Comparison of ENCODE assay signal across 10 cellular contexts in the genomic region with DNA sequence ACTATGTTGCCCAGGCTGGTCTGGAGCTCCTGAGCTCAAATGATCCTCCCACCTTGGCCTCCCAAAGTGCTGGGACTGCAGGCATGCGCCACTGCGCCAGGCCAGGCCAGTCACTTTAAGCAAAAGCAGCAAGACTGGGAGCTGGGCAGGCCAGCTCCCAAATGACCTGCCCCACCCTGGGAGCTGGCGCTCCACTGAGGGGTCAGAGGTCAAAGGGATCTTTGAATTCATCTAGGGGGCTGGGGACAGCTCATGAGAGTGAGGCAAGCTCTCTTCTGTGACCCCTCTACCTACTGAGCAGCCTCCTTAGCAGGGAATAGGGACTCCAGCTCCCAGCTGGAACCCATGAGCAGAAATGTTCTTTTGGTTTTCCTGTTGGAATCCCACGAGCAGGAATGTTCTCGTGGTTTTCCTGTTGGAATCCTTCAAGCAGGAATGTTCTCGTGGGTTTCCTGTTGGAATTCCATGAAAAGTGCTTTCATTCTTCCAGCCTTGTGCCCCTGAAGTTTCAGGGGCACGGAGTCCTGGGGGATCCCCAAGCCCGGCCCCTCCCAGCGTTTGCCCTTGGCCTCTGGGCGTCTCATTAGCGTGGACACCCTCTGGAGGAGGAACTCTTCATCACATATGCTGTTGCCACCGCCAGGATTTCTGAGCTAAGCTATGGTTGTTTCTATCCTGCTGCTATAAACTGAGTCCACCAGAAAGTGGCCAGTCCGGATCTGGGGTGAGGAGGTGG.
DNase-seq lines count a peak whose midpoint lies in the region; ATAC-seq lines count a peak whose summit lies in the region.
"Had no signal": no experiment of that assay in that cellular context is flagged by ENCODE, and none has a peak within 500 bp of the region (broad histone marks: within the 10 kb centered on the region; RNA-seq: fewer than 3 reads in every experiment).

No MANE protein-coding gene starts in this region.

- 58% methylated on average over 13 of the region's 13 CpGs for WGBS in right cardiac atrium

- H3K4me1 ChIP-seq in adipocyte (ENCODE audit: control insufficient read depth, insufficient read depth, low read length) = peaks cover 48% of the 10 kb centered on the region
- peaks cover 23% of the 10 kb centered on the region for H3K4me1 ChIP-seq in right cardiac atrium (ENCODE audit: control insufficient read depth, insufficient read depth, low read length)

- H3K36me3 ChIP-seq in adipocyte (ENCODE audit: control insufficient read depth, insufficient read depth, low read length, severe bottlenecking) = no peaks in the 10 kb centered on the region

- DNase-seq in Caki2 (ENCODE audit: low read depth) (peak; percentile 31), adipocyte (ENCODE audit: low read depth) (peak; percentile 48), right cardiac atrium (peak in 2 of 3 donors; percentile 66 to 76), sciatic nerve (ENCODE audit: low spot score) (no peak), NCI-H2196 (lab: John Stamatoyannopoulos, UW; ENCODE audit: unreplicated experiment) (no peak), NAMALWA (ENCODE audit: low spot score) (no peak), NCI-H446 treated with DMSO at 0.1 percent for 48 hours (lab: John Stamatoyannopoulos, UW) (no peak)
- DNase-seq in activated naive CD4-positive, alpha-beta T cell treated with Interleukin-2 at 50 U/mL for 16 hours = no peak
- DNase-seq: NCI-H1417 treated with DMSO at 0.1 percent for 48 hours had no signal

- H3K4me3 ChIP-seq in adipocyte (ENCODE audit: low read length) = no peak overlapping the region
- H3K4me3 ChIP-seq in right cardiac atrium (ENCODE audit: low read length) = no peak overlapping the region

- H3K9me3 ChIP-seq in adipocyte (ENCODE audit: control insufficient read depth, low read length) (no peaks in the 10 kb centered on the region), right cardiac atrium (ENCODE audit: control insufficient read depth, low read length) (no peaks in the 10 kb centered on the region)

- ATAC-seq in right cardiac atrium = peak in 1 of 2 donors; percentile 11
- ATAC-seq in sciatic nerve = peak; percentile 2

- H3K27me3 ChIP-seq in adipocyte (replicated peaks; ENCODE audit: control insufficient read depth, insufficient read depth, low read length) = no peaks in the 10 kb centered on the region
- H3K27me3 ChIP-seq in right cardiac atrium (ENCODE audit: control insufficient read depth, insufficient read depth) = no peaks in the 10 kb centered on the region

- H3K9ac ChIP-seq in adipocyte (ENCODE audit: low read length) = peak overlapping the region; percentile 52

- peak overlapping the region; percentile 78 for H3K27ac ChIP-seq in right cardiac atrium (ENCODE audit: low read length)
- H3K27ac ChIP-seq: HL-60 had no signal

- intact Hi-C loops in right cardiac atrium (cut with DNase I) = loop anchor here in 2 of 4 donors (10.0 kb wide), 2 partner anchors 530 to 590 kb away; no protein-coding TSS in a partner anchor
- intact Hi-C loops in sciatic nerve (cut with DNase I) = loop anchor here (10.0 kb wide), 1 partner anchor 530 kb away; no protein-coding TSS in a partner anchor

- in situ Hi-C loops in Caki2 (cut with HindIII; ENCODE audit: low pct_unique_long_range_greater_than_20kb, low sequenced_read_pairs) = no loop called here

Comparison
In these comparisons a context has a peak if more than half of its experiments do, and no peak if none do; other contexts are left out.
1. DNase-seq: peak in Caki2 (single experiment), adipocyte (single experiment) and right cardiac atrium (2 of 3); none in sciatic nerve (single experiment), activated naive CD4-positive, alpha-beta T cell treated with Interleukin-2 at 50 U/mL for 16 hours (single experiment), NCI-H2196 (single experiment), NAMALWA (single experiment) and NCI-H446 treated with DMSO at 0.1 percent for 48 hours (single experiment).